8 cellular contexts compared by ENCODE assay signal in genomic region chr14:32657081-32657480, GRCh38.
DNase-seq lines count a peak whose midpoint lies in the region; ATAC-seq and TF ChIP-seq lines count a peak whose summit lies in the region.

No MANE protein-coding gene starts in this region.

- 61% methylated on average over 4 of the region's 4 CpGs for WGBS in right lobe of liver (ENCODE audit: insufficient coverage, low coverage, low lambda C conversion rate, missing lambda C conversion rate)
- 84 to 90% methylated on average over 4 of the region's 4 CpGs for WGBS in testis, 2 donors

- peak; percentile 59 for DNase-seq in AG08395 (ENCODE audit: low spot score)
- DNase-seq in ascending aorta (ENCODE audit: low spot score in 2 of 2), result peak; percentile 21 to 74
- no peak for DNase-seq in right lobe of liver
- no peak for DNase-seq in activated T-cell treated with anti-CD3 and anti-CD28 coated beads, Interleukin-2, amount 50 U/mL, for 1 hour
- no peak for DNase-seq in glomerular visceral epithelial cell (ENCODE audit: extremely low spot score)
- DNase-seq in testis, result no peak
- no peak for DNase-seq in activated naive CD4-positive, alpha-beta T cell treated with Interleukin-2 at 50 U/mL for 16 hours

- intact Hi-C loops in ascending aorta (cut with DNase I) (no loop called here), right lobe of liver (cut with DNase I) (no loop called here), testis (cut with DNase I; ENCODE audit: low total_unique reads) (no loop called here)

- H3K27ac ChIP-seq in ascending aorta, result no peak overlapping the region
- no peak overlapping the region for H3K27ac ChIP-seq in right lobe of liver
- no peak overlapping the region for H3K27ac ChIP-seq in testis

- TF ChIP-seq CTCF in ascending aorta (IDR thresholded peaks at IDR 0.05) (no peak), right lobe of liver (IDR thresholded peaks at IDR 0.05) (no peak), testis (IDR thresholded peaks at IDR 0.05) (no peak)

- H3K4me3 ChIP-seq in ascending aorta (no peak overlapping the region), right lobe of liver (no peak overlapping the region), testis (no peak overlapping the region)

- H3K9me3 ChIP-seq in ascending aorta (no peaks in the 10 kb centered on the region), right lobe of liver (no peaks in the 10 kb centered on the region), testis (no peaks in the 10 kb centered on the region)

- H3K27me3 ChIP-seq in ascending aorta (no peaks in the 10 kb centered on the region), right lobe of liver (no peaks in the 10 kb centered on the region), testis (no peaks in the 10 kb centered on the region)

- ATAC-seq in HG02798 (IDR thresholded peaks at IDR 0.05; ENCODE audit: poor library complexity, unreplicated experiment), result peak; percentile 61
- peak; percentile 37 to 81 (median 62) for ATAC-seq in right lobe of liver

- no peaks in the 10 kb centered on the region for H3K4me1 ChIP-seq in ascending aorta
- no peaks in the 10 kb centered on the region for H3K4me1 ChIP-seq in right lobe of liver
- no peaks in the 10 kb centered on the region for H3K4me1 ChIP-seq in testis

- no peaks in the 10 kb centered on the region for H3K36me3 ChIP-seq in ascending aorta
- no peaks in the 10 kb centered on the region for H3K36me3 ChIP-seq in right lobe of liver
- no peaks in the 10 kb centered on the region for H3K36me3 ChIP-seq in testis (ENCODE audit: low read depth, missing control alignments)

- TF ChIP-seq POLR2A in right lobe of liver (IDR thresholded peaks at IDR 0.05) (no peak), testis (IDR thresholded peaks at IDR 0.05) (no peak)

Comparison
In these comparisons a context has a peak if more than half of its experiments do, and no peak if none do; other contexts are left out.
1. DNase-seq: peak in AG08395 (single experiment) and ascending aorta (2 of 2); none in right lobe of liver (0 of 3), activated T-cell treated with anti-CD3 and anti-CD28 coated beads, Interleukin-2, amount 50 U/mL, for 1 hour (single experiment), glomerular visceral epithelial cell (single experiment), testis (single experiment) and activated naive CD4-positive, alpha-beta T cell treated with Interleukin-2 at 50 U/mL for 16 hours (single experiment).